In genomic region chr9:16519001-16519400, GRCh38 we compare ENCODE assay signal across 15 cellular contexts.
"Had no signal": no experiment of that assay in that cellular context is flagged by ENCODE, and none has a peak within 500 bp of the region (broad histone marks: within the 10 kb centered on the region; RNA-seq: fewer than 3 reads in every experiment).

No MANE protein-coding gene starts in this region.

- H3K27me3 Mint-ChIP-seq: activated CD4-positive, alpha-beta memory T cell treated with anti-CD3 and anti-CD28 coated beads for 36 hours; activated CD8-positive, alpha-beta memory T cell treated with anti-CD3 and anti-CD28 coated beads, Interleukin-2, amount 10 ng/mL, durations not matched to agents 7 days and 5 days; stimulated activated memory B cell treated with anti-CD40 and anti-IgM and Interleukin-4, amounts not matched to agents 10 μg/mL and 1 μg/mL and 100 μg/mL, for 72 hours had no signal

- H3K36me3 Mint-ChIP-seq: activated CD4-positive, alpha-beta memory T cell treated with anti-CD3 and anti-CD28 coated beads for 36 hours; activated CD8-positive, alpha-beta memory T cell treated with anti-CD3 and anti-CD28 coated beads, Interleukin-2, amount 10 ng/mL, durations not matched to agents 7 days and 5 days; activated naive CD8-positive, alpha-beta T cell; stimulated activated memory B cell treated with anti-CD40 and anti-IgM and Interleukin-4, amounts not matched to agents 10 μg/mL and 1 μg/mL and 100 μg/mL, for 72 hours had no signal

- H3K4me1 Mint-ChIP-seq: activated CD8-positive, alpha-beta memory T cell treated with anti-CD3 and anti-CD28 coated beads, Interleukin-2, amount 10 ng/mL, durations not matched to agents 7 days and 5 days; stimulated activated memory B cell treated with anti-CD40 and anti-IgM and Interleukin-4, amounts not matched to agents 10 μg/mL and 1 μg/mL and 100 μg/mL, for 72 hours had no signal

- H3K4me2 ChIP-seq: smooth muscle cell had no signal

- H3K9me3 Mint-ChIP-seq: stimulated activated memory B cell treated with anti-CD40 and anti-IgM and Interleukin-4, amounts not matched to agents 10 μg/mL and 1 μg/mL and 100 μg/mL, for 72 hours had no signal

- ATAC-seq: activated CD8-positive, alpha-beta memory T cell treated with anti-CD3 and anti-CD28 coated beads, Interleukin-2, amount 10 ng/mL, durations not matched to agents 7 days and 5 days; esophagus mucosa; left lung; right lobe of liver; stimulated activated memory B cell treated with anti-CD40 and anti-IgM and Interleukin-4, amounts not matched to agents 10 μg/mL and 1 μg/mL and 100 μg/mL, for 72 hours; upper lobe of right lung had no signal

- DNase-seq: activated CD4-positive, alpha-beta memory T cell treated with anti-CD3 and anti-CD28 coated beads for 36 hours; activated CD4-positive, alpha-beta T cell treated with anti-CD3 and anti-CD28 coated beads for 4 hours; activated CD8-positive, alpha-beta memory T cell treated with anti-CD3 and anti-CD28 coated beads, Interleukin-2, amount 10 ng/mL, durations not matched to agents 7 days and 5 days; effector CD4-positive, alpha-beta T cell; kidney; left lung; psoas muscle; right lobe of liver; stimulated activated CD4-positive, alpha-beta T cell treated with anti-CD3 and anti-CD28 coated beads, Interleukin-4, amount 100 ng/mL, for 4 hours; upper lobe of right lung had no signal

- H3K4me3 Mint-ChIP-seq: activated CD4-positive, alpha-beta memory T cell treated with anti-CD3 and anti-CD28 coated beads for 36 hours; activated CD8-positive, alpha-beta memory T cell treated with anti-CD3 and anti-CD28 coated beads, Interleukin-2, amount 10 ng/mL, durations not matched to agents 7 days and 5 days; activated naive CD8-positive, alpha-beta T cell; neural crest cell; stimulated activated memory B cell treated with anti-CD40 and anti-IgM and Interleukin-4, amounts not matched to agents 10 μg/mL and 1 μg/mL and 100 μg/mL, for 72 hours had no signal

- H3K27ac ChIP-seq: left lung, psoas muscle, right lobe of liver, upper lobe of right lung had no signal

- H3K27me3 ChIP-seq: left lung, right lobe of liver, upper lobe of right lung had no signal

- H3K27ac Mint-ChIP-seq: activated CD4-positive, alpha-beta memory T cell treated with anti-CD3 and anti-CD28 coated beads for 36 hours; activated CD8-positive, alpha-beta memory T cell treated with anti-CD3 and anti-CD28 coated beads, Interleukin-2, amount 10 ng/mL, durations not matched to agents 7 days and 5 days; activated naive CD8-positive, alpha-beta T cell; stimulated activated memory B cell treated with anti-CD40 and anti-IgM and Interleukin-4, amounts not matched to agents 10 μg/mL and 1 μg/mL and 100 μg/mL, for 72 hours had no signal

- H3K36me3 ChIP-seq: left lung, right lobe of liver, upper lobe of right lung had no signal

- H3K4me1 ChIP-seq: right lobe of liver had no signal

- H3K9me3 ChIP-seq: left lung, psoas muscle, right lobe of liver, upper lobe of right lung had no signal

- H3K4me3 ChIP-seq: left lung, psoas muscle, right lobe of liver, smooth muscle cell, upper lobe of right lung had no signal
